ENCODE assay signal across 1 cellular context in the genomic region with DNA sequence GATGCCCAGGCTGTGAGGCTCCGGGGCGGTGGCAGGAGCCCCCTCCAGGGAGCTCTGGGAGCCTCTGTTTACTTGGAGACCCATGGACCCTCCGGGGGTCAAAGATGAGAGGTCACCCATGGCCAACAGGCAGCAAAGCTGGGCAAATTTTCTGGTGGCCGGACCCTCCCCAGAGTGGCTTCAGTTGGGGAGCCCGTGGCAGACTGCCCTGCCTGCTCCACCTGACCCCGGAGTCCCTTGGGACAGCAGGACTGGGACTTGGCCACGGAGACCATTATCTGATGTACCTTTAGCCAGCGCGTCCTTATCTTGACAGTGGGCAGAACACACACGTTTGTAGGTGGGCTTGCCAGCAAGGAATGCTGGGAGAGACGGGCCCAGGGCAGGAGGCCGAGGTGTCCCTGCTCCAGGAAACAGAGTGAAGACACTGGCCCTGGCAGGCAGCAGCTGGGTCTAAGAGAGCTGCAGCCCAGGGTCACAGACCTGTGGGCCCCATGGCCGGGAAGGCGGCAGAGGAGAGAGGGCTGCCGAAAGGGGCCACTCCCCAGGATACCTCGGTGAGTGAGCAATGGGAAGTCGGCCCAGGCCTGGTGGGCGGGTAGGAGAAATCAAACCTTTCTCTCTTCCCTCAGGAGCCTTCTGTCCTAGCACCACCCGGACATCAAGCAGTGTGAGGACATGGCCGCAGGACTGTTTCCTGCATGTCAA.
TF ChIP-seq lines count a peak whose summit lies in the region.

A gene (minus strand): TSS at position 280 of the 708 bp plus-strand sequence. CDS start 160 bp downstream, at position 120.
A gene (plus strand): TSS at position 412 of the 708 bp plus-strand sequence. CDS start 83 bp downstream, at position 495.

TF ChIP-seq in HepG2, 621 proteins besides CTCF, POLR2A, EP300 and RAD21 (continued from another document and continues in another):
- TF ChIP-seq, protein P1, sequence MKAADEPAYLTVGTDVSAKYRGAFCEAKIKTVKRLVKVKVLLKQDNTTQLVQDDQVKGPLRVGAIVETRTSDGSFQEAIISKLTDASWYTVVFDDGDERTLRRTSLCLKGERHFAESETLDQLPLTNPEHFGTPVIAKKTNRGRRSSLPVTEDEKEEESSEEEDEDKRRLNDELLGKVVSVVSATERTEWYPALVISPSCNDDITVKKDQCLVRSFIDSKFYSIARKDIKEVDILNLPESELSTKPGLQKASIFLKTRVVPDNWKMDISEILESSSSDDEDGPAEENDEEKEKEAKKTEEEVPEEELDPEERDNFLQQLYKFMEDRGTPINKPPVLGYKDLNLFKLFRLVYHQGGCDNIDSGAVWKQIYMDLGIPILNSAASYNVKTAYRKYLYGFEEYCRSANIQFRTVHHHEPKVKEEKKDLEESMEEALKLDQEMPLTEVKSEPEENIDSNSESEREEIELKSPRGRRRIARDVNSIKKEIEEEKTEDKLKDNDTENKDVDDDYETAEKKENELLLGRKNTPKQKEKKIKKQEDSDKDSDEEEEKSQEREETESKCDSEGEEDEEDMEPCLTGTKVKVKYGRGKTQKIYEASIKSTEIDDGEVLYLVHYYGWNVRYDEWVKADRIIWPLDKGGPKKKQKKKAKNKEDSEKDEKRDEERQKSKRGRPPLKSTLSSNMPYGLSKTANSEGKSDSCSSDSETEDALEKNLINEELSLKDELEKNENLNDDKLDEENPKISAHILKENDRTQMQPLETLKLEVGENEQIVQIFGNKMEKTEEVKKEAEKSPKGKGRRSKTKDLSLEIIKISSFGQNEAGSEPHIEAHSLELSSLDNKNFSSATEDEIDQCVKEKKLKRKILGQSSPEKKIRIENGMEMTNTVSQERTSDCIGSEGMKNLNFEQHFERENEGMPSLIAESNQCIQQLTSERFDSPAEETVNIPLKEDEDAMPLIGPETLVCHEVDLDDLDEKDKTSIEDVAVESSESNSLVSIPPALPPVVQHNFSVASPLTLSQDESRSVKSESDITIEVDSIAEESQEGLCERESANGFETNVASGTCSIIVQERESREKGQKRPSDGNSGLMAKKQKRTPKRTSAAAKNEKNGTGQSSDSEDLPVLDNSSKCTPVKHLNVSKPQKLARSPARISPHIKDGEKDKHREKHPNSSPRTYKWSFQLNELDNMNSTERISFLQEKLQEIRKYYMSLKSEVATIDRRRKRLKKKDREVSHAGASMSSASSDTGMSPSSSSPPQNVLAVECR (CRISPR knock-in tag; IDR thresholded peaks at IDR 0.05; ENCODE audit: borderline replicate concordance) = peak; percentile 65; the same call in 1 of the 2 replicates
- TF ChIP-seq FOXP1 (IDR thresholded peaks at IDR 0.05) = no peak
- no peak for TF ChIP-seq FOXP1 (CRISPR knock-in tag; IDR thresholded peaks at IDR 0.05)
- TF ChIP-seq HOXA3 (CRISPR knock-in tag; IDR thresholded peaks at IDR 0.05) = peak; percentile 73
- TF ChIP-seq, protein P2, sequence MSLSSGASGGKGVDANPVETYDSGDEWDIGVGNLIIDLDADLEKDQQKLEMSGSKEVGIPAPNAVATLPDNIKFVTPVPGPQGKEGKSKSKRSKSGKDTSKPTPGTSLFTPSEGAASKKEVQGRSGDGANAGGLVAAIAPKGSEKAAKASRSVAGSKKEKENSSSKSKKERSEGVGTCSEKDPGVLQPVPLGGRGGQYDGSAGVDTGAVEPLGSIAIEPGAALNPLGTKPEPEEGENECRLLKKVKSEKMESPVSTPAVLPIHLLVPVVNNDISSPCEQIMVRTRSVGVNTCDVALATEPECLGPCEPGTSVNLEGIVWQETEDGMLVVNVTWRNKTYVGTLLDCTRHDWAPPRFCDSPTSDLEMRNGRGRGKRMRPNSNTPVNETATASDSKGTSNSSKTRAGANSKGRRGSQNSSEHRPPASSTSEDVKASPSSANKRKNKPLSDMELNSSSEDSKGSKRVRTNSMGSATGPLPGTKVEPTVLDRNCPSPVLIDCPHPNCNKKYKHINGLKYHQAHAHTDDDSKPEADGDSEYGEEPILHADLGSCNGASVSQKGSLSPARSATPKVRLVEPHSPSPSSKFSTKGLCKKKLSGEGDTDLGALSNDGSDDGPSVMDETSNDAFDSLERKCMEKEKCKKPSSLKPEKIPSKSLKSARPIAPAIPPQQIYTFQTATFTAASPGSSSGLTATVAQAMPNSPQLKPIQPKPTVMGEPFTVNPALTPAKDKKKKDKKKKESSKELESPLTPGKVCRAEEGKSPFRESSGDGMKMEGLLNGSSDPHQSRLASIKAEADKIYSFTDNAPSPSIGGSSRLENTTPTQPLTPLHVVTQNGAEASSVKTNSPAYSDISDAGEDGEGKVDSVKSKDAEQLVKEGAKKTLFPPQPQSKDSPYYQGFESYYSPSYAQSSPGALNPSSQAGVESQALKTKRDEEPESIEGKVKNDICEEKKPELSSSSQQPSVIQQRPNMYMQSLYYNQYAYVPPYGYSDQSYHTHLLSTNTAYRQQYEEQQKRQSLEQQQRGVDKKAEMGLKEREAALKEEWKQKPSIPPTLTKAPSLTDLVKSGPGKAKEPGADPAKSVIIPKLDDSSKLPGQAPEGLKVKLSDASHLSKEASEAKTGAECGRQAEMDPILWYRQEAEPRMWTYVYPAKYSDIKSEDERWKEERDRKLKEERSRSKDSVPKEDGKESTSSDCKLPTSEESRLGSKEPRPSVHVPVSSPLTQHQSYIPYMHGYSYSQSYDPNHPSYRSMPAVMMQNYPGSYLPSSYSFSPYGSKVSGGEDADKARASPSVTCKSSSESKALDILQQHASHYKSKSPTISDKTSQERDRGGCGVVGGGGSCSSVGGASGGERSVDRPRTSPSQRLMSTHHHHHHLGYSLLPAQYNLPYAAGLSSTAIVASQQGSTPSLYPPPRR (CRISPR knock-in tag; IDR thresholded peaks at IDR 0.05; ENCODE audit: borderline replicate concordance) = 0 out of 2 replicates have a peak, but pooled peaks have one; percentile 22
- no peak for TF ChIP-seq MIER2 (CRISPR knock-in tag; IDR thresholded peaks at IDR 0.05)
- TF ChIP-seq, protein P3, sequence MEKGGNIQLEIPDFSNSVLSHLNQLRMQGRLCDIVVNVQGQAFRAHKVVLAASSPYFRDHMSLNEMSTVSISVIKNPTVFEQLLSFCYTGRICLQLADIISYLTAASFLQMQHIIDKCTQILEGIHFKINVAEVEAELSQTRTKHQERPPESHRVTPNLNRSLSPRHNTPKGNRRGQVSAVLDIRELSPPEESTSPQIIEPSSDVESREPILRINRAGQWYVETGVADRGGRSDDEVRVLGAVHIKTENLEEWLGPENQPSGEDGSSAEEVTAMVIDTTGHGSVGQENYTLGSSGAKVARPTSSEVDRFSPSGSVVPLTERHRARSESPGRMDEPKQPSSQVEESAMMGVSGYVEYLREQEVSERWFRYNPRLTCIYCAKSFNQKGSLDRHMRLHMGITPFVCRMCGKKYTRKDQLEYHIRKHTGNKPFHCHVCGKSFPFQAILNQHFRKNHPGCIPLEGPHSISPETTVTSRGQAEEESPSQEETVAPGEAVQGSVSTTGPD (CRISPR knock-in tag; IDR thresholded peaks at IDR 0.05) = no peak
- TF ChIP-seq, protein P4, sequence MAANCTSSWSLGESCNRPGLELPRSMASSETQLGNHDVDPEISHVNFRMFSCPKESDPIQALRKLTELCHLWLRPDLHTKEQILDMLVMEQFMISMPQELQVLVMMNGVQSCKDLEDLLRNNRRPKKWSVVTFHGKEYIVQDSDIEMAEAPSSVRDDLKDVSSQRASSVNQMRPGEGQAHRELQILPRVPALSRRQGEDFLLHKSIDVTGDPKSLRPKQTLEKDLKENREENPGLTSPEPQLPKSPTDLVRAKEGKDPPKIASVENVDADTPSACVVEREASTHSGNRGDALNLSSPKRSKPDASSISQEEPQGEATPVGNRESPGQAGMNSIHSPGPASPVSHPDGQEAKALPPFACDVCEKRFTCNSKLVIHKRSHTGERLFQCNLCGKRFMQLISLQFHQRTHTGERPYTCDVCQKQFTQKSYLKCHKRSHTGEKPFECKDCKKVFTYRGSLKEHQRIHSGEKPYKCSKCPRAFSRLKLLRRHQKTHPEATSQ (CRISPR knock-in tag; IDR thresholded peaks at IDR 0.05; ENCODE audit: borderline replicate concordance) = 0 out of 2 replicates have a peak, but pooled peaks have one; percentile 74
- TF ChIP-seq PTBP1 (IDR thresholded peaks at IDR 0.05; ENCODE audit: low read depth, low read length, poor library complexity, severe bottlenecking) = peak; percentile 16
- TF ChIP-seq DR1 (CRISPR knock-in tag; IDR thresholded peaks at IDR 0.05) = peak; percentile 72; the same call in 1 of the 2 replicates
- TF ChIP-seq, protein P5, sequence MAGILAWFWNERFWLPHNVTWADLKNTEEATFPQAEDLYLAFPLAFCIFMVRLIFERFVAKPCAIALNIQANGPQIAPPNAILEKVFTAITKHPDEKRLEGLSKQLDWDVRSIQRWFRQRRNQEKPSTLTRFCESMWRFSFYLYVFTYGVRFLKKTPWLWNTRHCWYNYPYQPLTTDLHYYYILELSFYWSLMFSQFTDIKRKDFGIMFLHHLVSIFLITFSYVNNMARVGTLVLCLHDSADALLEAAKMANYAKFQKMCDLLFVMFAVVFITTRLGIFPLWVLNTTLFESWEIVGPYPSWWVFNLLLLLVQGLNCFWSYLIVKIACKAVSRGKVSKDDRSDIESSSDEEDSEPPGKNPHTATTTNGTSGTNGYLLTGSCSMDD (CRISPR knock-in tag; IDR thresholded peaks at IDR 0.05) = no peak
- no peak for TF ChIP-seq ZNF724P (CRISPR knock-in tag; IDR thresholded peaks at IDR 0.05; ENCODE audit: borderline replicate concordance)
- TF ChIP-seq RELA (CRISPR knock-in tag; IDR thresholded peaks at IDR 0.05) = no peak; the same call in 1 of the 2 replicates
- TF ChIP-seq POLR2G (IDR thresholded peaks at IDR 0.05; ENCODE audit: low read depth, low read length) = peak; percentile 84; the same call in 1 of the 2 replicates
- TF ChIP-seq ZNF841 (CRISPR knock-in tag; IDR thresholded peaks at IDR 0.05; ENCODE audit: borderline replicate concordance) = no peak
- 0 out of 2 replicates have a peak, but pooled peaks have one; percentile 58 for TF ChIP-seq ZBTB42 (CRISPR knock-in tag; IDR thresholded peaks at IDR 0.05)
- TF ChIP-seq, protein P6, sequence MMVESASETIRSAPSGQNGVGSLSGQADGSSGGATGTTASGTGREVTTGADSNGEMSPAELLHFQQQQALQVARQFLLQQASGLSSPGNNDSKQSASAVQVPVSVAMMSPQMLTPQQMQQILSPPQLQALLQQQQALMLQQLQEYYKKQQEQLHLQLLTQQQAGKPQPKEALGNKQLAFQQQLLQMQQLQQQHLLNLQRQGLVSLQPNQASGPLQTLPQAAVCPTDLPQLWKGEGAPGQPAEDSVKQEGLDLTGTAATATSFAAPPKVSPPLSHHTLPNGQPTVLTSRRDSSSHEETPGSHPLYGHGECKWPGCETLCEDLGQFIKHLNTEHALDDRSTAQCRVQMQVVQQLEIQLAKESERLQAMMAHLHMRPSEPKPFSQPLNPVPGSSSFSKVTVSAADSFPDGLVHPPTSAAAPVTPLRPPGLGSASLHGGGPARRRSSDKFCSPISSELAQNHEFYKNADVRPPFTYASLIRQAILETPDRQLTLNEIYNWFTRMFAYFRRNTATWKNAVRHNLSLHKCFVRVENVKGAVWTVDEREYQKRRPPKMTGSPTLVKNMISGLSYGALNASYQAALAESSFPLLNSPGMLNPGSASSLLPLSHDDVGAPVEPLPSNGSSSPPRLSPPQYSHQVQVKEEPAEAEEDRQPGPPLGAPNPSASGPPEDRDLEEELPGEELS (CRISPR knock-in tag; IDR thresholded peaks at IDR 0.05) = peak; percentile 57
- TF ChIP-seq RCOR2 (CRISPR knock-in tag; IDR thresholded peaks at IDR 0.05) = no peak
- TF ChIP-seq ZNF101 (CRISPR knock-in tag; IDR thresholded peaks at IDR 0.05; ENCODE audit: borderline replicate concordance, low read depth) = no peak
- peak; percentile 39; the same call in 1 of the 2 replicates for TF ChIP-seq TMF1 (CRISPR knock-in tag; IDR thresholded peaks at IDR 0.05; ENCODE audit: low read depth)
- TF ChIP-seq, protein P7, sequence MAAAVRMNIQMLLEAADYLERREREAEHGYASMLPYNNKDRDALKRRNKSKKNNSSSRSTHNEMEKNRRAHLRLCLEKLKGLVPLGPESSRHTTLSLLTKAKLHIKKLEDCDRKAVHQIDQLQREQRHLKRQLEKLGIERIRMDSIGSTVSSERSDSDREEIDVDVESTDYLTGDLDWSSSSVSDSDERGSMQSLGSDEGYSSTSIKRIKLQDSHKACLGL (CRISPR knock-in tag; IDR thresholded peaks at IDR 0.05) = peak; percentile 60
- TF ChIP-seq KDM1A (CRISPR knock-in tag; IDR thresholded peaks at IDR 0.05) = no peak
- TF ChIP-seq ZNF501 (CRISPR knock-in tag; IDR thresholded peaks at IDR 0.05) = peak; percentile 86
- TF ChIP-seq, protein P8, sequence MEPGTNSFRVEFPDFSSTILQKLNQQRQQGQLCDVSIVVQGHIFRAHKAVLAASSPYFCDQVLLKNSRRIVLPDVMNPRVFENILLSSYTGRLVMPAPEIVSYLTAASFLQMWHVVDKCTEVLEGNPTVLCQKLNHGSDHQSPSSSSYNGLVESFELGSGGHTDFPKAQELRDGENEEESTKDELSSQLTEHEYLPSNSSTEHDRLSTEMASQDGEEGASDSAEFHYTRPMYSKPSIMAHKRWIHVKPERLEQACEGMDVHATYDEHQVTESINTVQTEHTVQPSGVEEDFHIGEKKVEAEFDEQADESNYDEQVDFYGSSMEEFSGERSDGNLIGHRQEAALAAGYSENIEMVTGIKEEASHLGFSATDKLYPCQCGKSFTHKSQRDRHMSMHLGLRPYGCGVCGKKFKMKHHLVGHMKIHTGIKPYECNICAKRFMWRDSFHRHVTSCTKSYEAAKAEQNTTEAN (CRISPR knock-in tag; conservative IDR thresholded peaks at IDR 0.05) = peak; percentile 74; the same call in 1 of the 2 replicates
- TF ChIP-seq, protein P9, sequence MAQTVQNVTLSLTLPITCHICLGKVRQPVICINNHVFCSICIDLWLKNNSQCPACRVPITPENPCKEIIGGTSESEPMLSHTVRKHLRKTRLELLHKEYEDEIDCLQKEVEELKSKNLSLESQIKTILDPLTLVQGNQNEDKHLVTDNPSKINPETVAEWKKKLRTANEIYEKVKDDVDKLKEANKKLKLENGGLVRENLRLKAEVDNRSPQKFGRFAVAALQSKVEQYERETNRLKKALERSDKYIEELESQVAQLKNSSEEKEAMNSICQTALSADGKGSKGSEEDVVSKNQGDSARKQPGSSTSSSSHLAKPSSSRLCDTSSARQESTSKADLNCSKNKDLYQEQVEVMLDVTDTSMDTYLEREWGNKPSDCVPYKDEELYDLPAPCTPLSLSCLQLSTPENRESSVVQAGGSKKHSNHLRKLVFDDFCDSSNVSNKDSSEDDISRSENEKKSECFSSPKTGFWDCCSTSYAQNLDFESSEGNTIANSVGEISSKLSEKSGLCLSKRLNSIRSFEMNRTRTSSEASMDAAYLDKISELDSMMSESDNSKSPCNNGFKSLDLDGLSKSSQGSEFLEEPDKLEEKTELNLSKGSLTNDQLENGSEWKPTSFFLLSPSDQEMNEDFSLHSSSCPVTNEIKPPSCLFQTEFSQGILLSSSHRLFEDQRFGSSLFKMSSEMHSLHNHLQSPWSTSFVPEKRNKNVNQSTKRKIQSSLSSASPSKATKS (CRISPR knock-in tag; IDR thresholded peaks at IDR 0.05) = no peak
- TF ChIP-seq, protein P10, sequence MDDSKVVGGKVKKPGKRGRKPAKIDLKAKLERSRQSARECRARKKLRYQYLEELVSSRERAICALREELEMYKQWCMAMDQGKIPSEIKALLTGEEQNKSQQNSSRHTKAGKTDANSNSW (CRISPR knock-in tag; IDR thresholded peaks at IDR 0.05; ENCODE audit: borderline replicate concordance) = no peak
- TF ChIP-seq, protein P11, sequence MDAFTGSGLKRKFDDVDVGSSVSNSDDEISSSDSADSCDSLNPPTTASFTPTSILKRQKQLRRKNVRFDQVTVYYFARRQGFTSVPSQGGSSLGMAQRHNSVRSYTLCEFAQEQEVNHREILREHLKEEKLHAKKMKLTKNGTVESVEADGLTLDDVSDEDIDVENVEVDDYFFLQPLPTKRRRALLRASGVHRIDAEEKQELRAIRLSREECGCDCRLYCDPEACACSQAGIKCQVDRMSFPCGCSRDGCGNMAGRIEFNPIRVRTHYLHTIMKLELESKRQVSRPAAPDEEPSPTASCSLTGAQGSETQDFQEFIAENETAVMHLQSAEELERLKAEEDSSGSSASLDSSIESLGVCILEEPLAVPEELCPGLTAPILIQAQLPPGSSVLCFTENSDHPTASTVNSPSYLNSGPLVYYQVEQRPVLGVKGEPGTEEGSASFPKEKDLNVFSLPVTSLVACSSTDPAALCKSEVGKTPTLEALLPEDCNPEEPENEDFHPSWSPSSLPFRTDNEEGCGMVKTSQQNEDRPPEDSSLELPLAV (CRISPR knock-in tag; conservative IDR thresholded peaks at IDR 0.05; ENCODE audit: low read depth) = no peak
- peak; percentile 47; the same call in 1 of the 2 replicates for TF ChIP-seq ZNF451 (CRISPR knock-in tag; IDR thresholded peaks at IDR 0.05)
- TF ChIP-seq ZNF44 (CRISPR knock-in tag; IDR thresholded peaks at IDR 0.05) = no peak
